In genomic region chr9:132995121-132995420, GRCh38 we compare ENCODE assay signal across 2 cellular contexts.
TF ChIP-seq lines count a peak whose summit lies in the region.

No MANE protein-coding gene starts in this region.

TF ChIP-seq in GM23338, 12 proteins besides CTCF, POLR2A, EP300 and RAD21:
- TF ChIP-seq ZNF462 (CRISPR knock-in tag; IDR thresholded peaks at IDR 0.05), result no peak
- TF ChIP-seq ZNF114 (CRISPR knock-in tag; IDR thresholded peaks at IDR 0.05), result no peak
- no peak for TF ChIP-seq ETS1 (IDR thresholded peaks at IDR 0.05)
- no peak for TF ChIP-seq REST (IDR thresholded peaks at IDR 0.05; ENCODE audit: unreplicated experiment)
- TF ChIP-seq JUNB (IDR thresholded peaks at IDR 0.05; ENCODE audit: unreplicated experiment), result no peak
- no peak for TF ChIP-seq EZH2phosphoT487 (IDR thresholded peaks at IDR 0.05; ENCODE audit: unreplicated experiment)
- no peak for TF ChIP-seq ZNF331 (CRISPR knock-in tag; IDR thresholded peaks at IDR 0.05; ENCODE audit: low read depth)

TF ChIP-seq in K562, 482 proteins besides CTCF, POLR2A, EP300 and RAD21:
- no peak for TF ChIP-seq ZFP30 (CRISPR knock-in tag; IDR thresholded peaks at IDR 0.05; ENCODE audit: borderline replicate concordance)
- TF ChIP-seq BRCA1 (IDR thresholded peaks at IDR 0.05), result no peak
- TF ChIP-seq BRCA1 (CRISPR knock-in tag; IDR thresholded peaks at IDR 0.05), result 0 out of 2 replicates have a peak, but pooled peaks have one; percentile 25
